In genomic region chr1:161553631-161554030, GRCh38 we compare ENCODE assay signal across 5 cellular contexts. TPM values are rescaled to one million over a fixed set of nuclear protein-coding genes. Genes with fewer than 3 reads are reported as not detected.
"Had no signal": no experiment of that assay in that cellular context is flagged by ENCODE, and none has a peak within 500 bp of the region (broad histone marks: within the 10 kb centered on the region; RNA-seq: fewer than 3 reads in every experiment).

No MANE protein-coding gene starts in this region.

RNA-seq across cellular contexts. Expression of gene FCGR3A, which starts 4.0 kb away (rescaled TPM):
- total RNA-seq: GM23338, H1, H9, HepG2, HT1080 had no signal
- polyA plus RNA-seq: GM23338, H1, HepG2 had no signal

RNA-seq across cellular contexts. Expression of gene HSPA6, which starts 29.3 kb away (rescaled TPM):
- total RNA-seq: GM23338, H9, HepG2 had no signal
- polyA plus RNA-seq: GM23338 had no signal

RNA-seq across cellular contexts. Expression of gene FCGR2A, which starts 48.4 kb away (rescaled TPM):
- total RNA-seq: GM23338, HepG2 had no signal
